ENCODE assay signal across 1 cellular context in the genomic region with DNA sequence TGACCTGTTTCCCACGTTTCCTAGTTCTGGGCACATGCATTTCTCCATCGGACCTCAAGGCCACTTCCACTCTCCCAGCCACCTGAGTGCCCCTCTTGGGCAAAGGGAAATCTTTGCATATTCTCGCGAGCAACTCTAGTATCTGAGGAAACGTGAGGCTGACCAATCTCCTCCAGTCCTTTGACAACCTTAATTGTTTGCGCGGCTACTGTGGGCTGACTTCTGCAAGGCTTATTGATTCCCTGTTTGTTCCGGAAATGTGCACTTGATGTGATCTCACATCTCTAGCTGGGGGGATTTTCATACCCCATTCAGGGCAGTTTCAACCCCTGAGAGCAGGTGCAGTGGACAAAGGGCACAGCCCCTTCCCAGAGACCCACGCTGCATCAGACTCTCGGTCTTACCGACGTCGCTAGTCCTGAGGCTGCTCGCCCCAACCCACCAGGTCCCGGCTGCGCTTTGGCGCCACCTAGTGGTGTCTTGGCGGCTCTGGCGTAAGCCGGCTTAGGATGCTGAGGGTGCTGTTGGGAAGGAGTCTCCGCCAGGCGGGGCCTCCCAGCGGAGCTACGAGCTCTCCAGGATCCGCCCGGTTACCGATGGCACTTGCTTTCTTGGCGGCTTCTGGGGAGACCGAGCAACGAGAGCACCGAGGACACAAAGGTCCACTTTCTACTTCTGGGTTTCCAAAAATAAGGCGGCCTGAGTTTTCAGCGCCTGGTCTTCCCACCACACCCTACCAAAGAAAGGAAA.
TF ChIP-seq lines count a peak whose summit lies in the region.

No MANE protein-coding gene starts in this region.

TF ChIP-seq in HEK293, 187 proteins besides CTCF, POLR2A, EP300 and RAD21 (continued from another document and continues in another):
- TF ChIP-seq, protein P1, sequence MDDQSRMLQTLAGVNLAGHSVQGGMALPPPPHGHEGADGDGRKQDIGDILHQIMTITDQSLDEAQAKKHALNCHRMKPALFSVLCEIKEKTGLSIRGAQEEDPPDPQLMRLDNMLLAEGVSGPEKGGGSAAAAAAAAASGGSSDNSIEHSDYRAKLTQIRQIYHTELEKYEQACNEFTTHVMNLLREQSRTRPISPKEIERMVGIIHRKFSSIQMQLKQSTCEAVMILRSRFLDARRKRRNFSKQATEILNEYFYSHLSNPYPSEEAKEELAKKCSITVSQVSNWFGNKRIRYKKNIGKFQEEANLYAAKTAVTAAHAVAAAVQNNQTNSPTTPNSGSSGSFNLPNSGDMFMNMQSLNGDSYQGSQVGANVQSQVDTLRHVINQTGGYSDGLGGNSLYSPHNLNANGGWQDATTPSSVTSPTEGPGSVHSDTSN (CRISPR knock-in tag; IDR thresholded peaks at IDR 0.05), result peak; percentile 71
- no peak for TF ChIP-seq ZNF138 (tag by site-specific recombination; IDR thresholded peaks at IDR 0.05; ENCODE audit: borderline replicate concordance)
- TF ChIP-seq, protein P2, sequence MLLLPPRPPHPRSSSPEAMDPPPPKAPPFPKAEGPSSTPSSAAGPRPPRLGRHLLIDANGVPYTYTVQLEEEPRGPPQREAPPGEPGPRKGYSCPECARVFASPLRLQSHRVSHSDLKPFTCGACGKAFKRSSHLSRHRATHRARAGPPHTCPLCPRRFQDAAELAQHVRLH (tag by site-specific recombination; IDR thresholded peaks at IDR 0.05), result no peak
- peak; percentile 27; the same call in 1 of the 2 replicates for TF ChIP-seq ZXDB (tag by site-specific recombination; IDR thresholded peaks at IDR 0.05)
- TF ChIP-seq ZSCAN30 (tag by site-specific recombination; IDR thresholded peaks at IDR 0.05), result 0 out of 2 replicates have a peak, but pooled peaks have one; percentile 47
- TF ChIP-seq, protein P3, sequence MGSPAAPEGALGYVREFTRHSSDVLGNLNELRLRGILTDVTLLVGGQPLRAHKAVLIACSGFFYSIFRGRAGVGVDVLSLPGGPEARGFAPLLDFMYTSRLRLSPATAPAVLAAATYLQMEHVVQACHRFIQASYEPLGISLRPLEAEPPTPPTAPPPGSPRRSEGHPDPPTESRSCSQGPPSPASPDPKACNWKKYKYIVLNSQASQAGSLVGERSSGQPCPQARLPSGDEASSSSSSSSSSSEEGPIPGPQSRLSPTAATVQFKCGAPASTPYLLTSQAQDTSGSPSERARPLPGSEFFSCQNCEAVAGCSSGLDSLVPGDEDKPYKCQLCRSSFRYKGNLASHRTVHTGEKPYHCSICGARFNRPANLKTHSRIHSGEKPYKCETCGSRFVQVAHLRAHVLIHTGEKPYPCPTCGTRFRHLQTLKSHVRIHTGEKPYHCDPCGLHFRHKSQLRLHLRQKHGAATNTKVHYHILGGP (tag by site-specific recombination; IDR thresholded peaks at IDR 0.05), result no peak
- no peak for TF ChIP-seq ZFP41 (tag by site-specific recombination; IDR thresholded peaks at IDR 0.05; ENCODE audit: borderline replicate concordance)
- peak; percentile 74; the same call in 1 of the 2 replicates for TF ChIP-seq ZNF2 (tag by site-specific recombination; IDR thresholded peaks at IDR 0.05)
- TF ChIP-seq, protein P4, sequence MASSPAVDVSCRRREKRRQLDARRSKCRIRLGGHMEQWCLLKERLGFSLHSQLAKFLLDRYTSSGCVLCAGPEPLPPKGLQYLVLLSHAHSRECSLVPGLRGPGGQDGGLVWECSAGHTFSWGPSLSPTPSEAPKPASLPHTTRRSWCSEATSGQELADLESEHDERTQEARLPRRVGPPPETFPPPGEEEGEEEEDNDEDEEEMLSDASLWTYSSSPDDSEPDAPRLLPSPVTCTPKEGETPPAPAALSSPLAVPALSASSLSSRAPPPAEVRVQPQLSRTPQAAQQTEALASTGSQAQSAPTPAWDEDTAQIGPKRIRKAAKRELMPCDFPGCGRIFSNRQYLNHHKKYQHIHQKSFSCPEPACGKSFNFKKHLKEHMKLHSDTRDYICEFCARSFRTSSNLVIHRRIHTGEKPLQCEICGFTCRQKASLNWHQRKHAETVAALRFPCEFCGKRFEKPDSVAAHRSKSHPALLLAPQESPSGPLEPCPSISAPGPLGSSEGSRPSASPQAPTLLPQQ (tag by site-specific recombination; IDR thresholded peaks at IDR 0.05), result peak; percentile 48; the same call in 1 of the 2 replicates
- peak; percentile 51; the same call in 1 of the 2 replicates for TF ChIP-seq IKZF3 (tag by site-specific recombination; IDR thresholded peaks at IDR 0.05)
- TF ChIP-seq GLIS2 (tag by site-specific recombination; IDR thresholded peaks at IDR 0.05), result peak; percentile 55
- no peak for TF ChIP-seq ZNF341 (tag by site-specific recombination; IDR thresholded peaks at IDR 0.05; ENCODE audit: low read depth)
- TF ChIP-seq GLIS1 (tag by site-specific recombination; IDR thresholded peaks at IDR 0.05), result 0 out of 2 replicates have a peak, but pooled peaks have one; percentile 11
- TF ChIP-seq MYNN (tag by site-specific recombination; IDR thresholded peaks at IDR 0.05; ENCODE audit: borderline replicate concordance), result no peak
- TF ChIP-seq ZNF660 (tag by site-specific recombination; IDR thresholded peaks at IDR 0.05), result peak; percentile 70; the same call in 1 of the 2 replicates
- TF ChIP-seq ZNF701 (tag by site-specific recombination; IDR thresholded peaks at IDR 0.05), result no peak
- TF ChIP-seq, protein P5, sequence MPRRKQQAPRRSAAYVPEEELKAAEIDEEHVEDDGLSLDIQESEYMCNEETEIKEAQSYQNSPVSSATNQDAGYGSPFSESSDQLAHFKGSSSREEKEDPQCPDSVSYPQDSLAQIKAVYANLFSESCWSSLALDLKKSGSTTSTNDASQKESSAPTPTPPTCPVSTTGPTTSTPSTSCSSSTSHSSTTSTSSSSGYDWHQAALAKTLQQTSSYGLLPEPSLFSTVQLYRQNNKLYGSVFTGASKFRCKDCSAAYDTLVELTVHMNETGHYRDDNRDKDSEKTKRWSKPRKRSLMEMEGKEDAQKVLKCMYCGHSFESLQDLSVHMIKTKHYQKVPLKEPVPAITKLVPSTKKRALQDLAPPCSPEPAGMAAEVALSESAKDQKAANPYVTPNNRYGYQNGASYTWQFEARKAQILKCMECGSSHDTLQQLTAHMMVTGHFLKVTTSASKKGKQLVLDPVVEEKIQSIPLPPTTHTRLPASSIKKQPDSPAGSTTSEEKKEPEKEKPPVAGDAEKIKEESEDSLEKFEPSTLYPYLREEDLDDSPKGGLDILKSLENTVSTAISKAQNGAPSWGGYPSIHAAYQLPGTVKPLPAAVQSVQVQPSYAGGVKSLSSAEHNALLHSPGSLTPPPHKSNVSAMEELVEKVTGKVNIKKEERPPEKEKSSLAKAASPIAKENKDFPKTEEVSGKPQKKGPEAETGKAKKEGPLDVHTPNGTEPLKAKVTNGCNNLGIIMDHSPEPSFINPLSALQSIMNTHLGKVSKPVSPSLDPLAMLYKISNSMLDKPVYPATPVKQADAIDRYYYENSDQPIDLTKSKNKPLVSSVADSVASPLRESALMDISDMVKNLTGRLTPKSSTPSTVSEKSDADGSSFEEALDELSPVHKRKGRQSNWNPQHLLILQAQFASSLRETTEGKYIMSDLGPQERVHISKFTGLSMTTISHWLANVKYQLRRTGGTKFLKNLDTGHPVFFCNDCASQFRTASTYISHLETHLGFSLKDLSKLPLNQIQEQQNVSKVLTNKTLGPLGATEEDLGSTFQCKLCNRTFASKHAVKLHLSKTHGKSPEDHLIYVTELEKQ (tag by site-specific recombination; IDR thresholded peaks at IDR 0.05; ENCODE audit: borderline replicate concordance), result no peak
- no peak for TF ChIP-seq ZNF792 (tag by site-specific recombination; IDR thresholded peaks at IDR 0.05)
- TF ChIP-seq, protein P6, sequence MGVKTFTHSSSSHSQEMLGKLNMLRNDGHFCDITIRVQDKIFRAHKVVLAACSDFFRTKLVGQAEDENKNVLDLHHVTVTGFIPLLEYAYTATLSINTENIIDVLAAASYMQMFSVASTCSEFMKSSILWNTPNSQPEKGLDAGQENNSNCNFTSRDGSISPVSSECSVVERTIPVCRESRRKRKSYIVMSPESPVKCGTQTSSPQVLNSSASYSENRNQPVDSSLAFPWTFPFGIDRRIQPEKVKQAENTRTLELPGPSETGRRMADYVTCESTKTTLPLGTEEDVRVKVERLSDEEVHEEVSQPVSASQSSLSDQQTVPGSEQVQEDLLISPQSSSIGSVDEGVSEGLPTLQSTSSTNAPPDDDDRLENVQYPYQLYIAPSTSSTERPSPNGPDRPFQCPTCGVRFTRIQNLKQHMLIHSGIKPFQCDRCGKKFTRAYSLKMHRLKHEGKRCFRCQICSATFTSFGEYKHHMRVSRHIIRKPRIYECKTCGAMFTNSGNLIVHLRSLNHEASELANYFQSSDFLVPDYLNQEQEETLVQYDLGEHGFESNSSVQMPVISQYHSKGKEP (tag by site-specific recombination; IDR thresholded peaks at IDR 0.05), result no peak
- TF ChIP-seq, protein P7, sequence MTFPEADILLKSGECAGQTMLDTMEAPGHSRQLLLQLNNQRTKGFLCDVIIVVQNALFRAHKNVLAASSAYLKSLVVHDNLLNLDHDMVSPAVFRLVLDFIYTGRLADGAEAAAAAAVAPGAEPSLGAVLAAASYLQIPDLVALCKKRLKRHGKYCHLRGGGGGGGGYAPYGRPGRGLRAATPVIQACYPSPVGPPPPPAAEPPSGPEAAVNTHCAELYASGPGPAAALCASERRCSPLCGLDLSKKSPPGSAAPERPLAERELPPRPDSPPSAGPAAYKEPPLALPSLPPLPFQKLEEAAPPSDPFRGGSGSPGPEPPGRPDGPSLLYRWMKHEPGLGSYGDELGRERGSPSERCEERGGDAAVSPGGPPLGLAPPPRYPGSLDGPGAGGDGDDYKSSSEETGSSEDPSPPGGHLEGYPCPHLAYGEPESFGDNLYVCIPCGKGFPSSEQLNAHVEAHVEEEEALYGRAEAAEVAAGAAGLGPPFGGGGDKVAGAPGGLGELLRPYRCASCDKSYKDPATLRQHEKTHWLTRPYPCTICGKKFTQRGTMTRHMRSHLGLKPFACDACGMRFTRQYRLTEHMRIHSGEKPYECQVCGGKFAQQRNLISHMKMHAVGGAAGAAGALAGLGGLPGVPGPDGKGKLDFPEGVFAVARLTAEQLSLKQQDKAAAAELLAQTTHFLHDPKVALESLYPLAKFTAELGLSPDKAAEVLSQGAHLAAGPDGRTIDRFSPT (tag by site-specific recombination; IDR thresholded peaks at IDR 0.05), result no peak
- no peak for TF ChIP-seq RBAK (tag by site-specific recombination; IDR thresholded peaks at IDR 0.05)
- no peak for TF ChIP-seq ZNF202 (tag by site-specific recombination; IDR thresholded peaks at IDR 0.05; ENCODE audit: borderline replicate concordance)
- TF ChIP-seq ZFP69B (tag by site-specific recombination; IDR thresholded peaks at IDR 0.05), result no peak; the same call in 1 of the 2 replicates
- TF ChIP-seq HOXD13 (CRISPR knock-in tag; IDR thresholded peaks at IDR 0.05; ENCODE audit: borderline replicate concordance), result no peak
- TF ChIP-seq ZNF654 (tag by site-specific recombination; IDR thresholded peaks at IDR 0.05; ENCODE audit: low read depth), result peak; percentile 79
- no peak for TF ChIP-seq ZNF785 (tag by site-specific recombination; IDR thresholded peaks at IDR 0.05)
- no peak for TF ChIP-seq BCL11B (tag by site-specific recombination; IDR thresholded peaks at IDR 0.05; ENCODE audit: low read depth)
- TF ChIP-seq, protein P8, sequence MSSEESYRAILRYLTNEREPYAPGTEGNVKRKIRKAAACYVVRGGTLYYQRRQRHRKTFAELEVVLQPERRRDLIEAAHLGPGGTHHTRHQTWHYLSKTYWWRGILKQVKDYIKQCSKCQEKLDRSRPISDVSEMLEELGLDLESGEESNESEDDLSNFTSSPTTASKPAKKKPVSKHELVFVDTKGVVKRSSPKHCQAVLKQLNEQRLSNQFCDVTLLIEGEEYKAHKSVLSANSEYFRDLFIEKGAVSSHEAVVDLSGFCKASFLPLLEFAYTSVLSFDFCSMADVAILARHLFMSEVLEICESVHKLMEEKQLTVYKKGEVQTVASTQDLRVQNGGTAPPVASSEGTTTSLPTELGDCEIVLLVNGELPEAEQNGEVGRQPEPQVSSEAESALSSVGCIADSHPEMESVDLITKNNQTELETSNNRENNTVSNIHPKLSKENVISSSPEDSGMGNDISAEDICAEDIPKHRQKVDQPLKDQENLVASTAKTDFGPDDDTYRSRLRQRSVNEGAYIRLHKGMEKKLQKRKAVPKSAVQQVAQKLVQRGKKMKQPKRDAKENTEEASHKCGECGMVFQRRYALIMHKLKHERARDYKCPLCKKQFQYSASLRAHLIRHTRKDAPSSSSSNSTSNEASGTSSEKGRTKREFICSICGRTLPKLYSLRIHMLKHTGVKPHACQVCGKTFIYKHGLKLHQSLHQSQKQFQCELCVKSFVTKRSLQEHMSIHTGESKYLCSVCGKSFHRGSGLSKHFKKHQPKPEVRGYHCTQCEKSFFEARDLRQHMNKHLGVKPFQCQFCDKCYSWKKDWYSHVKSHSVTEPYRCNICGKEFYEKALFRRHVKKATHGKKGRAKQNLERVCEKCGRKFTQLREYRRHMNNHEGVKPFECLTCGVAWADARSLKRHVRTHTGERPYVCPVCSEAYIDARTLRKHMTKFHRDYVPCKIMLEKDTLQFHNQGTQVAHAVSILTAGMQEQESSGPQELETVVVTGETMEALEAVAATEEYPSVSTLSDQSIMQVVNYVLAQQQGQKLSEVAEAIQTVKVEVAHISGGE (tag by site-specific recombination; conservative IDR thresholded peaks at IDR 0.05; ENCODE audit: low read depth), result no peak
- TF ChIP-seq ZBTB1 (tag by site-specific recombination; IDR thresholded peaks at IDR 0.05), result no peak
- TF ChIP-seq ZEB2 (tag by site-specific recombination; IDR thresholded peaks at IDR 0.05), result peak; percentile 43
- no peak for TF ChIP-seq ZNF292 (tag by site-specific recombination; IDR thresholded peaks at IDR 0.05; ENCODE audit: borderline replicate concordance, low read depth)
- TF ChIP-seq ZBTB17 (tag by site-specific recombination; IDR thresholded peaks at IDR 0.05), result peak; percentile 88
- no peak for TF ChIP-seq ZSCAN23 (tag by site-specific recombination; IDR thresholded peaks at IDR 0.05)
